In genomic region chr6:153727910-153728309, GRCh38 we compare ENCODE assay signal across 27 cellular contexts.
A peak's percentile ranks its signal among the peaks of the same experiment; 100 is the strongest.
DNase-seq lines count a peak whose midpoint lies in the region; ATAC-seq lines count a peak whose summit lies in the region.
"Had no signal": no experiment of that assay in that cellular context is flagged by ENCODE, and none has a peak within 500 bp of the region (broad histone marks: within the 10 kb centered on the region; RNA-seq: fewer than 3 reads in every experiment).

No MANE protein-coding gene starts in this region.

- H3K9me3 ChIP-seq in SK-N-MC (ENCODE audit: low read depth, low read length), result no peaks in the 10 kb centered on the region
- H3K9me3 ChIP-seq: body of pancreas, left lung, suprapubic skin, vagina had no signal

- H3K4me3 ChIP-seq in SK-N-MC, result peak overlapping the region; percentile 74
- H3K4me3 ChIP-seq: body of pancreas, coronary artery, heart left ventricle, left lung, suprapubic skin, vagina had no signal

- DNase-seq in A172 (ENCODE audit: low spot score), result peak; percentile 2
- DNase-seq in GM04504 (ENCODE audit: low read depth), result peak; percentile 1
- DNase-seq in SK-N-MC (ENCODE audit: low read depth, low spot score), result peak; percentile 91
- peak; percentile 81 for DNase-seq in foreskin melanocyte
- no peak for DNase-seq in C1 segment of cervical spinal cord (lab: John Stamatoyannopoulos, UW)
- no peak for DNase-seq in Ammon's horn (ENCODE audit: low spot score)
- DNase-seq in stimulated activated naive CD8-positive, alpha-beta T cell treated with anti-CD3 and anti-CD28 coated beads, Interleukin-15, Interleukin-2, amounts not matched to agents 100 U/mL and 50 U/mL, for 24 hours, result no peak
- DNase-seq: activated B cell treated with CpG ODN at 0.5 μM for 24 hours; activated CD4-positive, alpha-beta T cell treated with anti-CD3 and anti-CD28 coated beads, Interleukin-2, amount 50 U/mL, for 4 hours; activated CD8-positive, alpha-beta memory T cell treated with anti-CD3 and anti-CD28 coated beads, Interleukin-2, amount 50 U/mL, for 4 hours; activated effector memory CD4-positive, alpha-beta T cell treated with Interleukin-2 at 50 U/mL for 16 hours; activated naive CD8-positive, alpha-beta T cell treated with anti-CD3 and anti-CD28 coated beads, Interleukin-2, amount 10 ng/mL, durations not matched to agents 7 days and 5 days; body of pancreas; CD4-positive, CD25-positive, alpha-beta regulatory T cell; heart left ventricle; Kasumi-1; left lung; NCI-H1092 treated with DMSO at 0.1 percent for 48 hours; NCI-H2081 treated with DMSO at 0.1 percent for 48 hours; NCI-H510A; stimulated activated CD4-positive, alpha-beta T cell treated with anti-CD3 and anti-CD28 coated beads, Interleukin-1b, Interleukin-23, amount 100 ng/mL, for 48 hours; T1000 had no signal

- H3K27ac ChIP-seq in SK-N-MC, result peak overlapping the region; percentile 93
- H3K27ac ChIP-seq: body of pancreas, coronary artery, heart left ventricle, left lung, suprapubic skin, vagina had no signal

- no peaks in the 10 kb centered on the region for H3K36me3 ChIP-seq in SK-N-MC (ENCODE audit: insufficient read depth, low read length)
- H3K36me3 ChIP-seq: heart left ventricle, left lung, suprapubic skin, vagina had no signal

- H3K9ac ChIP-seq in SK-N-MC (ENCODE audit: insufficient read length), result no peak overlapping the region

- no peak for ATAC-seq in HG02571 (IDR thresholded peaks at IDR 0.05; ENCODE audit: unreplicated experiment)
- no peak for ATAC-seq in stimulated activated naive CD8-positive, alpha-beta T cell treated with anti-CD3 and anti-CD28 coated beads, Interleukin-15, Interleukin-2, amounts not matched to agents 100 U/mL and 50 U/mL, for 24 hours
- ATAC-seq: body of pancreas; heart left ventricle; left lung; stimulated activated effector memory CD8-positive, alpha-beta T cell treated with anti-CD3 and anti-CD28 coated beads, Interleukin-12 subunit alpha, Interleukin-12 subunit beta, amount 100 ng/mL, for 72 hours had no signal

Comparison
In these comparisons a context has a peak if more than half of its experiments do, and no peak if none do; other contexts are left out.
1. DNase-seq: peak in A172 (single experiment), GM04504 (single experiment), SK-N-MC (single experiment) and foreskin melanocyte (single experiment); none in C1 segment of cervical spinal cord (0 of 14), Ammon's horn (single experiment) and stimulated activated naive CD8-positive, alpha-beta T cell treated with anti-CD3 and anti-CD28 coated beads, Interleukin-15, Interleukin-2, amounts not matched to agents 100 U/mL and 50 U/mL, for 24 hours (single experiment).